Comparison of ENCODE assay signal across 1 cellular context in the genomic region with DNA sequence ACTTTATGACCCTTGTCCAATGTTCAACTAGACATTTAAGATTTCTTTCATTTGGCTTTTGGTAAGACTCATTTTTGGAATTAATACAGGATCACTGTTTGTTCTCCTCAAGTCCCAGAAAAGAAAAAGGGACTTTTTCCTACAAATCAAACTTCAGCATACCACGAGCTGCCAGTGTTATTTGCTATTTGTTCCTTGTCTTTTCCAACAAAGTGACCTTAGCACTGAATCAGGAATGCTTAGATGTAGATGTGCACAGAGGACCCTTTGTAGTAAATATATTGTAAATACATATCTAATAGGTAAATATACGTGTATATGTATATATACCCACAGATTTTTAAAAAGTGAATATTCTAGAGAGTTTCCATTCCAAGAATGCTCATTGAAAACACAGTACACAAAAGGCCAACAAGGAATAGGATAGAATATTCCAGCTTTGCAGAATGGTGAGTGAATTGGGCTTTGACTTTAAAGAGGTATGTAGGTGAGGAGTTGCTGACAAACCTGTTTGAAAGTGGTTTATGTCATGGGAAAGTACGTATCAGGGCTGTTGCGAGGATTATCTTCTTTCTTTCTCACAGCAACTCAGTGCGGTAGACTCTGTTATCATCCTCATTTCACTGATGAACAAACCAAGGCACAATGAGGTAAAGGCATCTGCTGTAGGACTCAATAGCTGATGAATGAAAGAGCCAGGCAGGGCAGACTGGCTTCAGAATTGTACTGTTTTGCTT.
TF ChIP-seq lines count a peak whose summit lies in the region.

No MANE protein-coding gene starts in this region.

TF ChIP-seq in HepG2, 621 proteins besides CTCF, POLR2A, EP300 and RAD21:
- no peak for TF ChIP-seq PHF8 (CRISPR knock-in tag; IDR thresholded peaks at IDR 0.05)
- no peak for TF ChIP-seq RBM39 (IDR thresholded peaks at IDR 0.05; ENCODE audit: low read depth, low read length, poor library complexity, severe bottlenecking)
- TF ChIP-seq, protein P1, sequence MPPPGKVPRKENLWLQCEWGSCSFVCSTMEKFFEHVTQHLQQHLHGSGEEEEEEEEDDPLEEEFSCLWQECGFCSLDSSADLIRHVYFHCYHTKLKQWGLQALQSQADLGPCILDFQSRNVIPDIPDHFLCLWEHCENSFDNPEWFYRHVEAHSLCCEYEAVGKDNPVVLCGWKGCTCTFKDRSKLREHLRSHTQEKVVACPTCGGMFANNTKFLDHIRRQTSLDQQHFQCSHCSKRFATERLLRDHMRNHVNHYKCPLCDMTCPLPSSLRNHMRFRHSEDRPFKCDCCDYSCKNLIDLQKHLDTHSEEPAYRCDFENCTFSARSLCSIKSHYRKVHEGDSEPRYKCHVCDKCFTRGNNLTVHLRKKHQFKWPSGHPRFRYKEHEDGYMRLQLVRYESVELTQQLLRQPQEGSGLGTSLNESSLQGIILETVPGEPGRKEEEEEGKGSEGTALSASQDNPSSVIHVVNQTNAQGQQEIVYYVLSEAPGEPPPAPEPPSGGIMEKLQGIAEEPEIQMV (CRISPR knock-in tag; IDR thresholded peaks at IDR 0.05; ENCODE audit: low read depth), result no peak
- peak; percentile 20; the same call in 1 of the 2 replicates for TF ChIP-seq HNF4A (CRISPR knock-in tag; IDR thresholded peaks at IDR 0.05)
- TF ChIP-seq GATA4 (IDR thresholded peaks at IDR 0.05; ENCODE audit: borderline replicate concordance, low read depth), result no peak
- TF ChIP-seq, protein P2, sequence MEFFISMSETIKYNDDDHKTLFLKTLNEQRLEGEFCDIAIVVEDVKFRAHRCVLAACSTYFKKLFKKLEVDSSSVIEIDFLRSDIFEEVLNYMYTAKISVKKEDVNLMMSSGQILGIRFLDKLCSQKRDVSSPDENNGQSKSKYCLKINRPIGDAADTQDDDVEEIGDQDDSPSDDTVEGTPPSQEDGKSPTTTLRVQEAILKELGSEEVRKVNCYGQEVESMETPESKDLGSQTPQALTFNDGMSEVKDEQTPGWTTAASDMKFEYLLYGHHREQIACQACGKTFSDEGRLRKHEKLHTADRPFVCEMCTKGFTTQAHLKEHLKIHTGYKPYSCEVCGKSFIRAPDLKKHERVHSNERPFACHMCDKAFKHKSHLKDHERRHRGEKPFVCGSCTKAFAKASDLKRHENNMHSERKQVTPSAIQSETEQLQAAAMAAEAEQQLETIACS (CRISPR knock-in tag; IDR thresholded peaks at IDR 0.05), result no peak
- TF ChIP-seq MAFG (CRISPR knock-in tag; IDR thresholded peaks at IDR 0.05), result no peak
- 0 out of 2 replicates have a peak, but pooled peaks have one; percentile 18 for TF ChIP-seq TCF7 (IDR thresholded peaks at IDR 0.05; ENCODE audit: low read depth)
- no peak for TF ChIP-seq ZNF230 (CRISPR knock-in tag; IDR thresholded peaks at IDR 0.05)
- TF ChIP-seq, protein P3, sequence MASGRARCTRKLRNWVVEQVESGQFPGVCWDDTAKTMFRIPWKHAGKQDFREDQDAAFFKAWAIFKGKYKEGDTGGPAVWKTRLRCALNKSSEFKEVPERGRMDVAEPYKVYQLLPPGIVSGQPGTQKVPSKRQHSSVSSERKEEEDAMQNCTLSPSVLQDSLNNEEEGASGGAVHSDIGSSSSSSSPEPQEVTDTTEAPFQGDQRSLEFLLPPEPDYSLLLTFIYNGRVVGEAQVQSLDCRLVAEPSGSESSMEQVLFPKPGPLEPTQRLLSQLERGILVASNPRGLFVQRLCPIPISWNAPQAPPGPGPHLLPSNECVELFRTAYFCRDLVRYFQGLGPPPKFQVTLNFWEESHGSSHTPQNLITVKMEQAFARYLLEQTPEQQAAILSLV (CRISPR knock-in tag; IDR thresholded peaks at IDR 0.05; ENCODE audit: borderline replicate concordance), result no peak
- TF ChIP-seq ZNF674 (CRISPR knock-in tag; IDR thresholded peaks at IDR 0.05; ENCODE audit: low read depth), result no peak
- TF ChIP-seq CREB1 (IDR thresholded peaks at IDR 0.05), result no peak
- TF ChIP-seq CREB1 (CRISPR knock-in tag; IDR thresholded peaks at IDR 0.05), result 0 out of 2 replicates have a peak, but pooled peaks have one; percentile 13
- TF ChIP-seq, protein P4, sequence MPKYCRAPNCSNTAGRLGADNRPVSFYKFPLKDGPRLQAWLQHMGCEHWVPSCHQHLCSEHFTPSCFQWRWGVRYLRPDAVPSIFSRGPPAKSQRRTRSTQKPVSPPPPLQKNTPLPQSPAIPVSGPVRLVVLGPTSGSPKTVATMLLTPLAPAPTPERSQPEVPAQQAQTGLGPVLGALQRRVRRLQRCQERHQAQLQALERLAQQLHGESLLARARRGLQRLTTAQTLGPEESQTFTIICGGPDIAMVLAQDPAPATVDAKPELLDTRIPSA (CRISPR knock-in tag; IDR thresholded peaks at IDR 0.05; ENCODE audit: borderline replicate concordance), result no peak
- peak; percentile 34 for TF ChIP-seq ASH2L (IDR thresholded peaks at IDR 0.05; ENCODE audit: insufficient read length, low read depth, low read length)
- no peak for TF ChIP-seq FOXP1 (IDR thresholded peaks at IDR 0.05)
- TF ChIP-seq FOXP1 (CRISPR knock-in tag; IDR thresholded peaks at IDR 0.05), result 0 out of 2 replicates have a peak, but pooled peaks have one; percentile 7
- TF ChIP-seq ZNF383 (CRISPR knock-in tag; IDR thresholded peaks at IDR 0.05; ENCODE audit: borderline replicate concordance), result no peak
- no peak for TF ChIP-seq NKX3-1 (CRISPR knock-in tag; IDR thresholded peaks at IDR 0.05)
- TF ChIP-seq SP2 (CRISPR knock-in tag; IDR thresholded peaks at IDR 0.05), result no peak
- TF ChIP-seq LCORL (IDR thresholded peaks at IDR 0.05), result no peak
- TF ChIP-seq LCORL (CRISPR knock-in tag; IDR thresholded peaks at IDR 0.05), result no peak
- no peak for TF ChIP-seq XRCC5 (optimal IDR thresholded peaks at IDR 0.05; ENCODE audit: low read length)
- TF ChIP-seq, protein P5, sequence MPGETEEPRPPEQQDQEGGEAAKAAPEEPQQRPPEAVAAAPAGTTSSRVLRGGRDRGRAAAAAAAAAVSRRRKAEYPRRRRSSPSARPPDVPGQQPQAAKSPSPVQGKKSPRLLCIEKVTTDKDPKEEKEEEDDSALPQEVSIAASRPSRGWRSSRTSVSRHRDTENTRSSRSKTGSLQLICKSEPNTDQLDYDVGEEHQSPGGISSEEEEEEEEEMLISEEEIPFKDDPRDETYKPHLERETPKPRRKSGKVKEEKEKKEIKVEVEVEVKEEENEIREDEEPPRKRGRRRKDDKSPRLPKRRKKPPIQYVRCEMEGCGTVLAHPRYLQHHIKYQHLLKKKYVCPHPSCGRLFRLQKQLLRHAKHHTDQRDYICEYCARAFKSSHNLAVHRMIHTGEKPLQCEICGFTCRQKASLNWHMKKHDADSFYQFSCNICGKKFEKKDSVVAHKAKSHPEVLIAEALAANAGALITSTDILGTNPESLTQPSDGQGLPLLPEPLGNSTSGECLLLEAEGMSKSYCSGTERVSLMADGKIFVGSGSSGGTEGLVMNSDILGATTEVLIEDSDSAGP (CRISPR knock-in tag; IDR thresholded peaks at IDR 0.05; ENCODE audit: borderline replicate concordance), result no peak
- no peak for TF ChIP-seq ZNF790 (CRISPR knock-in tag; IDR thresholded peaks at IDR 0.05; ENCODE audit: borderline replicate concordance)
- TF ChIP-seq NCOR1 (IDR thresholded peaks at IDR 0.05; ENCODE audit: borderline replicate concordance, low read length), result peak; percentile 29; the same call in 1 of the 2 replicates
- peak; percentile 46; the same call in 1 of the 2 replicates for TF ChIP-seq NFIC (IDR thresholded peaks at IDR 0.05; ENCODE audit: low read length)
- no peak for TF ChIP-seq ZNF550 (CRISPR knock-in tag; IDR thresholded peaks at IDR 0.05; ENCODE audit: borderline replicate concordance)
